31 cellular contexts compared by ENCODE assay signal in genomic region chr5:107916731-107917725, GRCh38.
DNase-seq lines count a peak whose midpoint lies in the region; ATAC-seq and TF ChIP-seq lines count a peak whose summit lies in the region.
"Had no signal": no experiment of that assay in that cellular context is flagged by ENCODE, and none has a peak within 500 bp of the region (broad histone marks: within the 10 kb centered on the region; RNA-seq: fewer than 3 reads in every experiment).

No MANE protein-coding gene starts in this region.

- H3K27me3 ChIP-seq in right lobe of liver: no peaks in the 10 kb centered on the region
- H3K27me3 ChIP-seq: colonic mucosa, left lung, right atrium auricular region, testis had no signal

- DNase-seq in activated CD4-positive, alpha-beta T cell treated with anti-CD3 and anti-CD28 coated beads, Interleukin-2, amount 10 ng/mL, durations not matched to agents 7 days and 5 days: no peak
- DNase-seq in activated CD4-positive, alpha-beta T cell treated with anti-CD3 and anti-CD28 coated beads for 4 hours: no peak
- DNase-seq in Jurkat, Clone E6-1 (ENCODE audit: low read depth, low spot score): peak; percentile 59
- DNase-seq in activated CD8-positive, alpha-beta T cell treated with anti-CD3 and anti-CD28 coated beads for 36 hours: no peak
- DNase-seq in right lobe of liver (no peak), caudate nucleus (lab: John Stamatoyannopoulos, UW) (no peak), NCI-H1417 treated with DMSO at 0.1 percent for 48 hours (lab: John Stamatoyannopoulos, UW) (no peak)
- DNase-seq: anterior cingulate cortex; Calu3; colonic mucosa; effector CD4-positive, alpha-beta T cell; H7; immature natural killer cell; Karpas-422; NCI-H1417; NCI-H2029 treated with DMSO at 0.1 percent for 48 hours; NCI-H226; NCI-H748 treated with DMSO at 0.1 percent for 48 hours; SIG-M5; stimulated activated CD4-positive, alpha-beta T cell treated with anti-CD3 and anti-CD28 coated beads, Interleukin-1b, Interleukin-23, amount 100 ng/mL, for 48 hours; stimulated activated naive CD4-positive, alpha-beta T cell treated with Interleukin-2 at 50 U/mL for 16 hours; T-helper 9 cell; testis had no signal

- no peak for TF ChIP-seq POLR2A in right lobe of liver (IDR thresholded peaks at IDR 0.05)

- TF ChIP-seq CTCF in activated CD8-positive, alpha-beta T cell treated with anti-CD3 and anti-CD28 coated beads for 36 hours (IDR thresholded peaks at IDR 0.05): no peak
- TF ChIP-seq CTCF in right lobe of liver (IDR thresholded peaks at IDR 0.05): no peak

- H3K27ac ChIP-seq in right lobe of liver (peak overlapping the region; percentile 14 to 63 (median 25)), caudate nucleus (ENCODE audit: low read depth, low read length) (no peak overlapping the region)
- H3K27ac ChIP-seq: colonic mucosa, left lung, parathyroid adenoma, right atrium auricular region, testis had no signal

- H3K36me3 ChIP-seq in right lobe of liver: no peaks in the 10 kb centered on the region
- H3K36me3 ChIP-seq: colonic mucosa, left lung, right atrium auricular region had no signal

- CTCF ChIA-PET in activated CD4-positive, alpha-beta T cell treated with anti-CD3 and anti-CD28 coated beads, Interleukin-2, amount 10 ng/mL, durations not matched to agents 7 days and 5 days (lab: Charles Lee): no interaction called here
- CTCF ChIA-PET in activated CD8-positive, alpha-beta T cell treated with anti-CD3 and anti-CD28 coated beads for 36 hours (lab: Charles Lee): no interaction called here

- H3K36me3 Mint-ChIP-seq in activated CD4-positive, alpha-beta T cell treated with anti-CD3 and anti-CD28 coated beads, Interleukin-2, amount 10 ng/mL, durations not matched to agents 7 days and 5 days (ENCODE audit: low read depth): peaks cover 11% of the 10 kb centered on the region
- no peaks in the 10 kb centered on the region for H3K36me3 Mint-ChIP-seq in activated CD8-positive, alpha-beta T cell treated with anti-CD3 and anti-CD28 coated beads for 36 hours (ENCODE audit: low read depth)

- intact Hi-C loops in activated CD8-positive, alpha-beta T cell treated with anti-CD3 and anti-CD28 coated beads for 36 hours (cut with micrococcal nuclease): no loop called here
- intact Hi-C loops in right lobe of liver (cut with DNase I): no loop called here

- POLR2A ChIA-PET in activated CD4-positive, alpha-beta T cell treated with anti-CD3 and anti-CD28 coated beads, Interleukin-2, amount 10 ng/mL, durations not matched to agents 7 days and 5 days (lab: Charles Lee): no interaction called here
- POLR2A ChIA-PET in activated CD8-positive, alpha-beta T cell treated with anti-CD3 and anti-CD28 coated beads for 36 hours (lab: Charles Lee): no interaction called here

- no peak overlapping the region for H3K4me3 ChIP-seq in Jurkat, Clone E6-1 (ENCODE audit: low read length)
- H3K4me3 ChIP-seq in right lobe of liver: peak overlapping the region in 1 of 3 donors; percentile 16
- H3K4me3 ChIP-seq: colonic mucosa, left lung, right atrium auricular region, smooth muscle cell, testis had no signal

- WGBS in right lobe of liver (ENCODE audit: insufficient coverage, low coverage, low lambda C conversion rate, missing lambda C conversion rate): 74% methylated on average over 6 of the region's 6 CpGs

- peak; percentile 61 for ATAC-seq in activated CD8-positive, alpha-beta T cell treated with anti-CD3 and anti-CD28 coated beads for 36 hours
- ATAC-seq in right lobe of liver: peak; percentile 95 to 97 (median 96)
- no peak for ATAC-seq in GM18520 (IDR thresholded peaks at IDR 0.05; ENCODE audit: unreplicated experiment)
- ATAC-seq: activated CD4-positive, alpha-beta T cell treated with anti-CD3 and anti-CD28 coated beads for 36 hours; left lung had no signal

- peaks cover 67% of the 10 kb centered on the region for H3K4me1 Mint-ChIP-seq in activated CD4-positive, alpha-beta T cell treated with anti-CD3 and anti-CD28 coated beads, Interleukin-2, amount 10 ng/mL, durations not matched to agents 7 days and 5 days
- peaks cover 5% of the 10 kb centered on the region for H3K4me1 Mint-ChIP-seq in activated CD8-positive, alpha-beta T cell treated with anti-CD3 and anti-CD28 coated beads for 36 hours (ENCODE audit: low read depth)

- peaks cover 2% of the 10 kb centered on the region for H3K9me3 Mint-ChIP-seq in activated CD4-positive, alpha-beta T cell treated with anti-CD3 and anti-CD28 coated beads, Interleukin-2, amount 10 ng/mL, durations not matched to agents 7 days and 5 days
- no peaks in the 10 kb centered on the region for H3K9me3 Mint-ChIP-seq in activated CD8-positive, alpha-beta T cell treated with anti-CD3 and anti-CD28 coated beads for 36 hours
- H3K9me3 Mint-ChIP-seq: CD4-positive, CD25-positive, alpha-beta regulatory T cell; immature natural killer cell had no signal

- peak overlapping the region; percentile 88 for H3K27ac Mint-ChIP-seq in activated CD4-positive, alpha-beta T cell treated with anti-CD3 and anti-CD28 coated beads, Interleukin-2, amount 10 ng/mL, durations not matched to agents 7 days and 5 days
- no peak overlapping the region for H3K27ac Mint-ChIP-seq in activated CD8-positive, alpha-beta T cell treated with anti-CD3 and anti-CD28 coated beads for 36 hours
- H3K27ac Mint-ChIP-seq: activated CD4-positive, alpha-beta T cell treated with anti-CD3 and anti-CD28 coated beads for 36 hours; activated naive CD4-positive, alpha-beta T cell treated with anti-CD3 and anti-CD28 coated beads, Interleukin-2, amount 50 U/mL, for 72 hours; CD4-positive, CD25-positive, alpha-beta regulatory T cell; immature natural killer cell had no signal

- H3K27me3 Mint-ChIP-seq in activated CD4-positive, alpha-beta T cell treated with anti-CD3 and anti-CD28 coated beads, Interleukin-2, amount 10 ng/mL, durations not matched to agents 7 days and 5 days: no peaks in the 10 kb centered on the region
- no peaks in the 10 kb centered on the region for H3K27me3 Mint-ChIP-seq in activated CD8-positive, alpha-beta T cell treated with anti-CD3 and anti-CD28 coated beads for 36 hours
- H3K27me3 Mint-ChIP-seq: activated CD4-positive, alpha-beta T cell treated with anti-CD3 and anti-CD28 coated beads for 36 hours; CD4-positive, CD25-positive, alpha-beta regulatory T cell had no signal

- peaks cover 0 to 23% (median 7%) of the 10 kb centered on the region in 4 donors for H3K4me1 ChIP-seq in right lobe of liver
- H3K4me1 ChIP-seq: colonic mucosa, left lung, parathyroid adenoma, right atrium auricular region, testis had no signal

- peak overlapping the region; percentile 51 for H3K4me3 Mint-ChIP-seq in activated CD4-positive, alpha-beta T cell treated with anti-CD3 and anti-CD28 coated beads, Interleukin-2, amount 10 ng/mL, durations not matched to agents 7 days and 5 days
- no peak overlapping the region for H3K4me3 Mint-ChIP-seq in activated CD8-positive, alpha-beta T cell treated with anti-CD3 and anti-CD28 coated beads for 36 hours
- H3K4me3 Mint-ChIP-seq: activated CD4-positive, alpha-beta T cell treated with anti-CD3 and anti-CD28 coated beads for 36 hours; immature natural killer cell had no signal

- H3K9me3 ChIP-seq in right lobe of liver: no peaks in the 10 kb centered on the region
- H3K9me3 ChIP-seq: colonic mucosa, left lung, right atrium auricular region, testis had no signal
